ENCODE assay signal across 9 cellular contexts in the genomic region with DNA sequence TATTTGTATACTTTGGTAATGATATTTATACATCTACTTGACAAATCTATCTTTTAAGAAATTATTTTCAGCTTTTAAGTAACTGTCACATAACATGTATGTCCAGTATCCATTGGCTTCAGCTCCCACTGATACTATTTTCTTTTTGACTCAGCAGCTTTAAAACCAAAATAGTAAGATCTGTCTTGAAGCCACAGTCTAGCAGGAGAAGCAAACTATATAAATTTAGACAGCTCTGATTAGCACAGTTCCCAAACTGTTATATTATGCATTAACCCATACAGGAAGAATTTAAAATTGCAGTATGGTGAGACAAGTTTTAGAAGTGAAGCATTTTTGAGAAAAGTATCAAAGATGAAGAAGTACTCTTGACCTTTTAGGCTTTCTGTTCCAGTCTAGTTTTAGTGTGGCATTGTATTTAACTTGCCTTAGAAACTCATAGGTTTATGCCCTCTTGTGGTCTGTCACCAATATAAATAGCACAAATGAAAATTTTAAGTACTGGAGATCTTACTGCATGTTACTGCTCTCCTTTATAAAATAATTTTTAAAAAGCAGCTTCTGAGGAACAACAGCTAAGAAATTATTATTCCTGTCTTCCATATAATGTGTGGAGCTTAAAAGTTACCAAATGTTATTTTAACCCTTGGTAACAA. TPM values are rescaled to one million over a fixed set of nuclear protein-coding genes. Genes with fewer than 3 reads are reported as not detected.
DNase-seq lines count a peak whose midpoint lies in the region; ATAC-seq and TF ChIP-seq lines count a peak whose summit lies in the region.
"Had no signal": no experiment of that assay in that cellular context is flagged by ENCODE, and none has a peak within 500 bp of the region (broad histone marks: within the 10 kb centered on the region; RNA-seq: fewer than 3 reads in every experiment).

No MANE protein-coding gene starts in this region.

- peak overlapping the region; percentile 7 for H3K9ac ChIP-seq in SK-N-MC (ENCODE audit: insufficient read length)

- H3K27ac ChIP-seq in SK-N-MC = 0 out of 2 replicates have a peak overlapping the region, but pooled peaks have one; percentile 2

- no peaks in the 10 kb centered on the region for H3K36me3 Mint-ChIP-seq in CD14-positive monocyte

- H3K27ac Mint-ChIP-seq in CD14-positive monocyte = no peak overlapping the region

- ATAC-seq in GM21619 (IDR thresholded peaks at IDR 0.05; ENCODE audit: unreplicated experiment) (peak; percentile 47), left colon (peak; percentile 39), GM18498 (IDR thresholded peaks at IDR 0.05; ENCODE audit: unreplicated experiment) (no peak)

- H3K4me3 ChIP-seq in SK-N-MC = no peak overlapping the region

- H3K9me3 Mint-ChIP-seq in CD14-positive monocyte = no peaks in the 10 kb centered on the region

- intact Hi-C loops in CD14-positive monocyte (cut with micrococcal nuclease) = no loop called here
- intact Hi-C loops in left colon (cut with DNase I, micrococcal nuclease) = no loop called here

- TF ChIP-seq CTCF in CD14-positive monocyte (IDR thresholded peaks at IDR 0.05) = peak; percentile 41

- H3K27me3 Mint-ChIP-seq in CD14-positive monocyte (ENCODE audit: low read depth in 3 of 3) = peaks cover 0 to 1% (median 0%) of the 10 kb centered on the region in 3 donors

- H3K36me3 ChIP-seq in SK-N-MC (ENCODE audit: insufficient read depth, low read length) = peaks cover 2% of the 10 kb centered on the region; the same call in 1 of the 2 replicates

- no peaks in the 10 kb centered on the region for H3K9me3 ChIP-seq in SK-N-MC (ENCODE audit: low read depth, low read length)

- H3K4me1 Mint-ChIP-seq in CD14-positive monocyte = peaks cover 64% of the 10 kb centered on the region

- no peak overlapping the region for H3K4me3 Mint-ChIP-seq in CD14-positive monocyte

- DNase-seq in CD14-positive monocyte (ENCODE audit: low spot score) (no peak), SK-N-MC (ENCODE audit: low read depth, low spot score) (no peak), left colon (no peak), 8988T (no peak), glomerular visceral epithelial cell (ENCODE audit: extremely low spot score) (no peak), COR-L47 (lab: John Stamatoyannopoulos, UW) (no peak)
- DNase-seq: posterior cingulate gyrus had no signal

RNA-seq across cellular contexts. Expression of a gene that starts 24.7 kb away (rescaled TPM):
- 1 to 10 TPM; 5.3 to 9.7 TPM for polyA plus RNA-seq in CD14-positive monocyte
- total RNA-seq in left colon = 10 to 100 TPM; 41.8 to 47.6 TPM
